Comparison of ENCODE assay signal across 8 cellular contexts in genomic region chr6:170306324-170307079, GRCh38. TPM values are rescaled to one million over a fixed set of nuclear protein-coding genes. Genes with fewer than 3 reads are reported as not detected.
DNase-seq lines count a peak whose midpoint lies in the region; ATAC-seq and TF ChIP-seq lines count a peak whose summit lies in the region.

TSS of gene FAM120B (plus strand) at chr6:170306758. CDS start at chr6:170317391, 10,633 bp downstream.

- H3K4me3 ChIP-seq in liver (ENCODE audit: low read depth in 1 of 3, low read length in 3 of 3), result peak within 1 kb of the TSS; percentile 59 to 81 (median 76)

- H3K27me3 ChIP-seq in liver (ENCODE audit: control insufficient read depth in 4 of 4, insufficient read depth in 4 of 4, low read length in 3 of 4), result no peaks in the 10 kb centered on the region

- peaks cover 38% of the 10 kb centered on the region for H3K36me3 Mint-ChIP-seq in dendritic cell treated with granulocyte-macrophage colony-stimulating factor and Interleukin-4, amounts not matched to agents 40 ng/mL and 50 ng/mL, for 4 days (ENCODE audit: low read depth)

- no peak for TF ChIP-seq CTCF in liver (IDR thresholded peaks at IDR 0.05; ENCODE audit: low read depth, low read length, missing input control)

- no peaks in the 10 kb centered on the region for H3K9me3 ChIP-seq in liver (ENCODE audit: control insufficient read depth in 4 of 4, low read length in 3 of 4)

- TF ChIP-seq RAD21 in liver (IDR thresholded peaks at IDR 0.05), result peak in 1 of 2 donors; percentile 48

- peak within 1 kb of the TSS; percentile 58 to 75 for H3K27ac ChIP-seq in liver (ENCODE audit: low read depth in 1 of 2, low read length in 2 of 2)

- peaks cover 20% of the 10 kb centered on the region for H3K27me3 Mint-ChIP-seq in dendritic cell treated with granulocyte-macrophage colony-stimulating factor and Interleukin-4, amounts not matched to agents 40 ng/mL and 50 ng/mL, for 4 days

- WGBS in liver, result under 1% methylated on average over 97 of the region's 97 CpGs

- H3K9me3 Mint-ChIP-seq in dendritic cell treated with granulocyte-macrophage colony-stimulating factor and Interleukin-4, amounts not matched to agents 40 ng/mL and 50 ng/mL, for 4 days, result no peaks in the 10 kb centered on the region

- intact Hi-C loops in dendritic cell treated with granulocyte-macrophage colony-stimulating factor and Interleukin-4, amounts not matched to agents 40 ng/mL and 50 ng/mL, for 4 days (cut with micrococcal nuclease), result loop anchor here (2.0 to 5.0 kb wide), 3 partner anchors 14 to 604 kb away; partner anchors contain the start of genes C6orf120, PSMB1, TBP and WDR27

- H3K4me3 Mint-ChIP-seq in dendritic cell treated with granulocyte-macrophage colony-stimulating factor and Interleukin-4, amounts not matched to agents 40 ng/mL and 50 ng/mL, for 4 days, result peak within 1 kb of the TSS; percentile 99

- H3K36me3 ChIP-seq in liver (ENCODE audit: control insufficient read depth in 4 of 4, insufficient read depth in 3 of 4, low read depth in 1 of 4, low read length in 3 of 4), result no peaks in the 10 kb centered on the region

- H3K4me1 ChIP-seq in liver (ENCODE audit: control insufficient read depth in 4 of 4, insufficient read depth in 4 of 4, low read length in 3 of 4), result peaks cover 8 to 28% (median 21%) of the 10 kb centered on the region in 4 donors

- peaks cover 50% of the 10 kb centered on the region for H3K4me1 Mint-ChIP-seq in dendritic cell treated with granulocyte-macrophage colony-stimulating factor and Interleukin-4, amounts not matched to agents 40 ng/mL and 50 ng/mL, for 4 days (ENCODE audit: low read depth)

- ATAC-seq in GM19438 (IDR thresholded peaks at IDR 0.05; ENCODE audit: low read depth, unreplicated experiment), result peak; percentile 95
- peak; percentile 97 for ATAC-seq in HG03571 (IDR thresholded peaks at IDR 0.05; ENCODE audit: unreplicated experiment)

- peak within 1 kb of the TSS; percentile 70 to 74 for H3K9ac ChIP-seq in liver (ENCODE audit: low read depth in 1 of 2, low read length in 2 of 2)

- DNase-seq in CD1c-positive myeloid dendritic cell (ENCODE audit: extremely low spot score), result peak; percentile 99
- DNase-seq in NCI-H774 (lab: John Stamatoyannopoulos, UW), result peak; percentile 100
- peak; percentile 93 to 94 for DNase-seq in activated CD4-positive, alpha-beta T cell treated with anti-CD3 and anti-CD28 coated beads, Interleukin-2, amount 50 U/mL, for 4 hours
- DNase-seq in stimulated activated CD4-positive, alpha-beta T cell treated with anti-CD3 and anti-CD28 coated beads, Interleukin-4, amount 100 ng/mL, for 1 hour, result peak; percentile 95

- peak within 1 kb of the TSS; percentile 97 for H3K27ac Mint-ChIP-seq in dendritic cell treated with granulocyte-macrophage colony-stimulating factor and Interleukin-4, amounts not matched to agents 40 ng/mL and 50 ng/mL, for 4 days

TF ChIP-seq in liver, 16 proteins besides CTCF, POLR2A, EP300 and RAD21:
- no peak for TF ChIP-seq FOXA2 (IDR thresholded peaks at IDR 0.05)
- TF ChIP-seq GABPA (IDR thresholded peaks at IDR 0.05 in 1 of 2, conservative IDR thresholded peaks at IDR 0.05 in 1 of 2), result peak; percentile 76 to 94
- TF ChIP-seq SP1 (IDR thresholded peaks at IDR 0.05), result peak; percentile 45
- TF ChIP-seq JUND (IDR thresholded peaks at IDR 0.05), result no peak
- peak; percentile 32 for TF ChIP-seq REST (IDR thresholded peaks at IDR 0.05)
- TF ChIP-seq EGR1 (IDR thresholded peaks at IDR 0.05; ENCODE audit: low read depth in 2 of 2), result peak; percentile 41 to 54
- no peak for TF ChIP-seq FOXA1 (IDR thresholded peaks at IDR 0.05)

RNA-seq across cellular contexts. Expression of gene FAM120B, which starts in this region (rescaled TPM):
- total RNA-seq in liver, result 10 to 100 TPM; 10.5 to 11.1 TPM
- 1 to 10 TPM; 6.0 to 7.7 TPM for polyA plus RNA-seq in liver

Comparison
In these comparisons a context has a peak if more than half of its experiments do, and no peak if none do; other contexts are left out.
1. Peak in every context shown above with its lines: DNase-seq, ATAC-seq, H3K4me3 ChIP-seq and H3K27ac ChIP-seq.